In genomic region chr20:36745927-36746659, GRCh38 we compare ENCODE assay signal across 9 cellular contexts. TPM values are rescaled to one million over a fixed set of nuclear protein-coding genes. Genes with fewer than 3 reads are reported as not detected.
DNase-seq lines count a peak whose midpoint lies in the region; ATAC-seq, FAIRE-seq and TF ChIP-seq lines count a peak whose summit lies in the region.
"Had no signal": no experiment of that assay in that cellular context is flagged by ENCODE, and none has a peak within 500 bp of the region (broad histone marks: within the 10 kb centered on the region; RNA-seq: fewer than 3 reads in every experiment).

Gene NDRG3, minus strand, starts transcription at chr20:36746090. Its CDS starts 24,355 bp downstream, at chr20:36721735.

- no peak for FAIRE-seq in kidney (lab: Jason Lieb, UNC)
- FAIRE-seq: colon had no signal

- H3K9ac ChIP-seq in kidney (ENCODE audit: low read length in 2 of 2): peak within 1 kb of the TSS; percentile 82 to 90

- DNase-seq in AG10803 (ENCODE audit: low read depth) (peak; percentile 92), NCI-H446 (lab: John Stamatoyannopoulos, UW) (peak; percentile 91 to 97), cerebellar nuclear complex (lab: John Stamatoyannopoulos, UW) (peak; percentile 41 to 69), kidney (peak; percentile 97)
- DNase-seq in stimulated activated CD4-positive, alpha-beta T cell treated with anti-CD3 and anti-CD28 coated beads, Interleukin-15, amount 100 ng/mL, for 24 hours: peak; percentile 94

- intact Hi-C loops in kidney (cut with DNase I): no loop called here

- H3K4me1 ChIP-seq in kidney (ENCODE audit: control insufficient read depth in 1 of 2, insufficient read depth in 1 of 2, low read depth in 1 of 2, low read length in 2 of 2): peaks cover 3 to 8% of the 10 kb centered on the region in 2 donors

- no peak for TF ChIP-seq CTCF in AG10803 (conservative IDR thresholded peaks at IDR 0.05; ENCODE audit: low read length)
- peak; percentile 7 for TF ChIP-seq CTCF in kidney (IDR thresholded peaks at IDR 0.05; ENCODE audit: borderline replicate concordance, extremely low read depth, insufficient read depth)

- peak within 1 kb of the TSS; percentile 41 to 81 for H3K27ac ChIP-seq in kidney (ENCODE audit: low read depth in 2 of 2, low read length in 2 of 2)

- H3K36me3 ChIP-seq in kidney (ENCODE audit: control insufficient read depth in 1 of 2, insufficient read depth in 2 of 2, low read length in 2 of 2): no peaks in the 10 kb centered on the region

- H3K9me3 ChIP-seq in kidney (ENCODE audit: control insufficient read depth in 1 of 2, low read length in 2 of 2): no peaks in the 10 kb centered on the region

- ATAC-seq in GM19025 (IDR thresholded peaks at IDR 0.05; ENCODE audit: low read depth, unreplicated experiment) (peak; percentile 86), HG03342 (IDR thresholded peaks at IDR 0.05; ENCODE audit: unreplicated experiment) (peak; percentile 87)
- peak; percentile 98 for ATAC-seq in activated CD4-positive, CD25-positive, alpha-beta regulatory T cell treated with anti-CD3 and anti-CD28 coated beads, Interleukin-2, amount 50 U/mL, for 24 hours

- H3K4me3 ChIP-seq in AG10803 (ENCODE audit: low read length) (peak within 1 kb of the TSS; percentile 76), kidney (ENCODE audit: low read length in 2 of 2) (peak within 1 kb of the TSS; percentile 89)

RNA-seq across cellular contexts. Expression of gene NDRG3, which starts in this region (rescaled TPM):
- total RNA-seq in kidney: 25.3 TPM
- polyA plus RNA-seq in kidney (ENCODE audit: insufficient read depth, low read depth, low replicate concordance): 26.4 TPM

Comparison
In these comparisons a context has a peak if more than half of its experiments do, and no peak if none do; other contexts are left out.
1. Peak in every context shown above with its lines: DNase-seq, ATAC-seq, H3K4me3 ChIP-seq and H3K27ac ChIP-seq.